Comparison of ENCODE assay signal across 29 cellular contexts in genomic region chr5:78669331-78669730, GRCh38.
"Had no signal": no experiment of that assay in that cellular context is flagged by ENCODE, and none has a peak within 500 bp of the region (broad histone marks: within the 10 kb centered on the region; RNA-seq: fewer than 3 reads in every experiment).

No MANE protein-coding gene starts in this region.

- ATAC-seq: foreskin keratinocyte; left ventricle myocardium superior; lower lobe of right lung; naive thymus-derived CD8-positive, alpha-beta T cell; sciatic nerve had no signal

- H3K9me3 ChIP-seq: esophagus muscularis mucosa, lower lobe of right lung, prostate gland, right atrium auricular region, thoracic aorta, tibial nerve, upper lobe of left lung had no signal

- H3K27me3 ChIP-seq: esophagus muscularis mucosa, foreskin keratinocyte, right atrium auricular region, tibial nerve, upper lobe of left lung had no signal

- H3K4me1 Mint-ChIP-seq: immature natural killer cell; naive thymus-derived CD8-positive, alpha-beta T cell had no signal

- H3K36me3 ChIP-seq: esophagus muscularis mucosa, lower lobe of right lung, prostate gland, right atrium auricular region, thoracic aorta, tibial nerve, upper lobe of left lung had no signal

- H3K27ac ChIP-seq: coronary artery, esophagus muscularis mucosa, foreskin keratinocyte, lower lobe of right lung, prostate gland, right atrium auricular region, thoracic aorta, tibial nerve, upper lobe of left lung had no signal

- H3K27me3 Mint-ChIP-seq: stimulated activated naive CD8-positive, alpha-beta T cell treated with anti-CD3 and anti-CD28 coated beads, Interleukin-15, Interleukin-2, amounts not matched to agents 100 ng/mL and 50 ng/mL, for 24 hours had no signal

- FAIRE-seq: urothelium cell line had no signal

- H3K4me1 ChIP-seq: esophagus muscularis mucosa, foreskin keratinocyte, lower lobe of right lung, prostate gland, right atrium auricular region, tibial nerve, upper lobe of left lung had no signal

- H3K4me3 ChIP-seq: coronary artery, esophagus muscularis mucosa, lower lobe of right lung, prostate gland, right atrium auricular region, smooth muscle cell, thoracic aorta, tibial nerve, upper lobe of left lung had no signal

- H3K27ac Mint-ChIP-seq: immature natural killer cell; naive thymus-derived CD8-positive, alpha-beta T cell; nephron progenitor cell; stimulated activated naive CD8-positive, alpha-beta T cell treated with anti-CD3 and anti-CD28 coated beads, Interleukin-15, Interleukin-2, amounts not matched to agents 100 ng/mL and 50 ng/mL, for 24 hours had no signal

- H3K36me3 Mint-ChIP-seq: immature natural killer cell; naive thymus-derived CD8-positive, alpha-beta T cell had no signal

- DNase-seq: dermis blood vessel endothelial cell; effector memory CD4-positive, alpha-beta T cell; foreskin keratinocyte; glutamatergic neuron; hypothalamus; immature natural killer cell; islet precursor cell; kidney glomerular epithelial cell; left ventricle myocardium superior; lower lobe of right lung; mesendoderm; naive thymus-derived CD8-positive, alpha-beta T cell; nephron progenitor cell; nucleus accumbens; stimulated activated CD4-positive, alpha-beta T cell treated with anti-CD3 and anti-CD28 coated beads, Interleukin-12 subunit alpha, Interleukin-12 subunit beta, amount 100 ng/mL, for 4 hours; stimulated activated CD4-positive, alpha-beta T cell treated with anti-CD3 and anti-CD28 coated beads, Interleukin-1b, Interleukin-23, amount 100 ng/mL, for 48 hours; stimulated activated CD4-positive, alpha-beta T cell treated with anti-CD3 and anti-CD28 coated beads, Interleukin-4, amount 100 ng/mL, for 1 hour; stimulated activated CD8-positive, alpha-beta memory T cell treated with anti-CD3 and anti-CD28 coated beads, Interleukin-4, amount 100 ng/mL, for 48 hours; upper lobe of left lung had no signal

- H3K9me3 Mint-ChIP-seq: immature natural killer cell; stimulated activated naive CD8-positive, alpha-beta T cell treated with anti-CD3 and anti-CD28 coated beads, Interleukin-15, Interleukin-2, amounts not matched to agents 100 ng/mL and 50 ng/mL, for 24 hours had no signal

- H3K4me2 ChIP-seq: smooth muscle cell had no signal

- H3K4me3 Mint-ChIP-seq: immature natural killer cell; naive thymus-derived CD8-positive, alpha-beta T cell; nephron progenitor cell; stimulated activated naive CD8-positive, alpha-beta T cell treated with anti-CD3 and anti-CD28 coated beads, Interleukin-15, Interleukin-2, amounts not matched to agents 100 ng/mL and 50 ng/mL, for 24 hours had no signal
